9 cellular contexts compared by ENCODE assay signal in genomic region chrX:9785944-9786741, GRCh38. TPM values are rescaled to one million over a fixed set of nuclear protein-coding genes. Genes with fewer than 3 reads are reported as not detected.
DNase-seq lines count a peak whose midpoint lies in the region; ATAC-seq, FAIRE-seq and TF ChIP-seq lines count a peak whose summit lies in the region.
"Had no signal": no experiment of that assay in that cellular context is flagged by ENCODE, and none has a peak within 500 bp of the region (broad histone marks: within the 10 kb centered on the region; RNA-seq: fewer than 3 reads in every experiment).

A gene with protein sequence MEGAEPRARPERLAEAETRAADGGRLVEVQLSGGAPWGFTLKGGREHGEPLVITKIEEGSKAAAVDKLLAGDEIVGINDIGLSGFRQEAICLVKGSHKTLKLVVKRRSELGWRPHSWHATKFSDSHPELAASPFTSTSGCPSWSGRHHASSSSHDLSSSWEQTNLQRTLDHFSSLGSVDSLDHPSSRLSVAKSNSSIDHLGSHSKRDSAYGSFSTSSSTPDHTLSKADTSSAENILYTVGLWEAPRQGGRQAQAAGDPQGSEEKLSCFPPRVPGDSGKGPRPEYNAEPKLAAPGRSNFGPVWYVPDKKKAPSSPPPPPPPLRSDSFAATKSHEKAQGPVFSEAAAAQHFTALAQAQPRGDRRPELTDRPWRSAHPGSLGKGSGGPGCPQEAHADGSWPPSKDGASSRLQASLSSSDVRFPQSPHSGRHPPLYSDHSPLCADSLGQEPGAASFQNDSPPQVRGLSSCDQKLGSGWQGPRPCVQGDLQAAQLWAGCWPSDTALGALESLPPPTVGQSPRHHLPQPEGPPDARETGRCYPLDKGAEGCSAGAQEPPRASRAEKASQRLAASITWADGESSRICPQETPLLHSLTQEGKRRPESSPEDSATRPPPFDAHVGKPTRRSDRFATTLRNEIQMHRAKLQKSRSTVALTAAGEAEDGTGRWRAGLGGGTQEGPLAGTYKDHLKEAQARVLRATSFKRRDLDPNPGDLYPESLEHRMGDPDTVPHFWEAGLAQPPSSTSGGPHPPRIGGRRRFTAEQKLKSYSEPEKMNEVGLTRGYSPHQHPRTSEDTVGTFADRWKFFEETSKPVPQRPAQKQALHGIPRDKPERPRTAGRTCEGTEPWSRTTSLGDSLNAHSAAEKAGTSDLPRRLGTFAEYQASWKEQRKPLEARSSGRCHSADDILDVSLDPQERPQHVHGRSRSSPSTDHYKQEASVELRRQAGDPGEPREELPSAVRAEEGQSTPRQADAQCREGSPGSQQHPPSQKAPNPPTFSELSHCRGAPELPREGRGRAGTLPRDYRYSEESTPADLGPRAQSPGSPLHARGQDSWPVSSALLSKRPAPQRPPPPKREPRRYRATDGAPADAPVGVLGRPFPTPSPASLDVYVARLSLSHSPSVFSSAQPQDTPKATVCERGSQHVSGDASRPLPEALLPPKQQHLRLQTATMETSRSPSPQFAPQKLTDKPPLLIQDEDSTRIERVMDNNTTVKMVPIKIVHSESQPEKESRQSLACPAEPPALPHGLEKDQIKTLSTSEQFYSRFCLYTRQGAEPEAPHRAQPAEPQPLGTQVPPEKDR (N-terminal part only) (plus strand): TSS chrX:9786429. CDS start chrX:9786546, 117 bp downstream.

- H3K27me3 ChIP-seq in CD4-positive, alpha-beta memory T cell (ENCODE audit: insufficient read depth, low read length) = no peaks in the 10 kb centered on the region
- no peaks in the 10 kb centered on the region for H3K27me3 ChIP-seq in endothelial cell of umbilical vein (ENCODE audit: control insufficient read depth in 2 of 2, insufficient read depth in 2 of 2, low read length in 2 of 2)

- TF ChIP-seq POLR2A in endothelial cell of umbilical vein (IDR thresholded peaks at IDR 0.05; ENCODE audit: low read depth, low read length) = no peak

- no peak within 1 kb of the TSS for H3K27ac Mint-ChIP-seq in CD4-positive, alpha-beta memory T cell
- no peak within 1 kb of the TSS for H3K27ac Mint-ChIP-seq in natural killer cell

- peaks cover 10 to 14% of the 10 kb centered on the region in 2 donors for H3K27me3 Mint-ChIP-seq in CD4-positive, alpha-beta memory T cell
- H3K27me3 Mint-ChIP-seq in natural killer cell (ENCODE audit: low read depth in 2 of 2) = peaks cover 12 to 43% of the 10 kb centered on the region in 2 donors

- POLR2A ChIA-PET in CD4-positive, alpha-beta memory T cell (lab: Charles Lee; ENCODE audit: partially characterized antibody) = no interaction called here
- POLR2A ChIA-PET in endothelial cell of umbilical vein (lab: Charles Lee) = interaction anchor here (0.6 kb wide), 1 partner anchor 204 kb away, joined by 4 read pairs; no protein-coding TSS in a partner anchor

- no peak for FAIRE-seq in endothelial cell of umbilical vein (lab: Jason Lieb, UNC)
- FAIRE-seq: endometrium had no signal

- CTCF ChIA-PET in CD4-positive, alpha-beta memory T cell (lab: Charles Lee; ENCODE audit: partially characterized antibody) = no interaction called here
- CTCF ChIA-PET in endothelial cell of umbilical vein (lab: Charles Lee) = interaction anchor here (0.8 to 1.1 kb wide), 2 partner anchors 77 to 96 kb away, joined by 3 read pairs; no protein-coding TSS in a partner anchor

- BruUV-seq in endothelial cell of umbilical vein (replicated peaks; lab: Mats Ljungman, UMichigan) = no TSS peak

- H3K9me1 ChIP-seq in endothelial cell of umbilical vein (replicated peaks; ENCODE audit: control insufficient read depth, extremely low read depth, insufficient read depth, low read length) = no peaks in the 10 kb centered on the region

- peak in 1 of 3 donors; percentile 13 for ATAC-seq in natural killer cell
- no peak for ATAC-seq in HG03175 (IDR thresholded peaks at IDR 0.05; ENCODE audit: unreplicated experiment)

- H3K9ac ChIP-seq in endothelial cell of umbilical vein (replicated peaks; ENCODE audit: extremely low read depth, insufficient read depth, low read length) = peak within 1 kb of the TSS; percentile 78

- H3K4me3 ChIP-seq in CD4-positive, alpha-beta memory T cell (ENCODE audit: low read length in 2 of 2) = no peak within 1 kb of the TSS
- peak within 1 kb of the TSS; percentile 18 to 83 (median 73) for H3K4me3 ChIP-seq in endothelial cell of umbilical vein (replicated peaks in 1 of 3; ENCODE audit: insufficient read depth in 1 of 3, low read depth in 1 of 3, low read length in 3 of 3)

- no peaks in the 10 kb centered on the region for H4K20me1 ChIP-seq in endothelial cell of umbilical vein (replicated peaks; ENCODE audit: control insufficient read depth, extremely low read depth, insufficient read depth, low read length)

- peaks cover 21% of the 10 kb centered on the region for H3K79me2 ChIP-seq in endothelial cell of umbilical vein (ENCODE audit: control insufficient read depth, insufficient read depth, low read length)

- H3K4me1 Mint-ChIP-seq in CD4-positive, alpha-beta memory T cell = peaks cover 0 to 11% (median 0%) of the 10 kb centered on the region in 4 donors
- no peaks in the 10 kb centered on the region for H3K4me1 Mint-ChIP-seq in natural killer cell

- dilution Hi-C loops in endothelial cell of umbilical vein (cut with MboI; ENCODE audit: extremely low pct_ligation_motif_present, low sequenced_read_pairs) = no loop called here

- no peaks in the 10 kb centered on the region for H3K4me1 ChIP-seq in CD4-positive, alpha-beta memory T cell (ENCODE audit: insufficient read depth, low read length)
- peaks cover 9% of the 10 kb centered on the region for H3K4me1 ChIP-seq in endothelial cell of umbilical vein (ENCODE audit: control insufficient read depth, extremely low read depth, insufficient read depth, low read length)

- no peak for DNase-seq in CD4-positive, alpha-beta memory T cell
- DNase-seq in NCI-H510A treated with DMSO at 0.1 percent for 48 hours (lab: John Stamatoyannopoulos, UW) = peak; percentile 15
- no peak for DNase-seq in endothelial cell of umbilical vein (ENCODE audit: low read depth, low spot score)
- no peak for DNase-seq in natural killer cell
- DNase-seq in AG08395 (ENCODE audit: low spot score) = no peak
- no peak for DNase-seq in NCI-H446 (lab: John Stamatoyannopoulos, UW)
- DNase-seq in stimulated activated CD4-positive, alpha-beta T cell treated with anti-CD3 and anti-CD28 coated beads, Interleukin-12 subunit alpha, Interleukin-12 subunit beta, amount 100 ng/mL, for 4 hours = no peak

- intact Hi-C loops in CD4-positive, alpha-beta memory T cell (cut with micrococcal nuclease) = no loop called here
- intact Hi-C loops in endothelial cell of umbilical vein (cut with micrococcal nuclease) = loop anchor here (2.0 to 5.0 kb wide), 3 partner anchors 15 to 86 kb away; no protein-coding TSS in a partner anchor
- intact Hi-C loops in natural killer cell (cut with micrococcal nuclease) = no loop called here

- H3K4me2 ChIP-seq in endothelial cell of umbilical vein (ENCODE audit: insufficient read depth, low read length) = peak within 1 kb of the TSS; percentile 93

- H3K36me3 Mint-ChIP-seq in CD4-positive, alpha-beta memory T cell = no peaks in the 10 kb centered on the region
- no peaks in the 10 kb centered on the region for H3K36me3 Mint-ChIP-seq in natural killer cell

- peak within 1 kb of the TSS; percentile 44 to 68 (median 52) for H3K4me3 Mint-ChIP-seq in CD4-positive, alpha-beta memory T cell
- H3K4me3 Mint-ChIP-seq in natural killer cell = peak within 1 kb of the TSS; percentile 65

- peak within 1 kb of the TSS; percentile 24 for H2AFZ ChIP-seq in endothelial cell of umbilical vein (ENCODE audit: low read depth, low read length)

- TF ChIP-seq CTCF in endothelial cell of umbilical vein (IDR thresholded peaks at IDR 0.05; ENCODE audit: extremely low read depth in 1 of 2, insufficient read depth in 1 of 2, low read depth in 1 of 2, low read length in 2 of 2) (no peak), natural killer cell (IDR thresholded peaks at IDR 0.05) (no peak)

- no peak within 1 kb of the TSS for H3K27ac ChIP-seq in CD4-positive, alpha-beta memory T cell (ENCODE audit: low read depth, low read length)
- H3K27ac ChIP-seq in endothelial cell of umbilical vein (ENCODE audit: insufficient read depth, low read depth, low read length) = peak within 1 kb of the TSS; percentile 35

- H3K9me3 ChIP-seq in CD4-positive, alpha-beta memory T cell (ENCODE audit: control insufficient read depth in 1 of 2, low read length in 2 of 2) = no peaks in the 10 kb centered on the region
- H3K9me3 ChIP-seq in endothelial cell of umbilical vein (replicated peaks; ENCODE audit: control insufficient read depth, insufficient read depth, low read length) = no peaks in the 10 kb centered on the region

- no peaks in the 10 kb centered on the region for H3K36me3 ChIP-seq in CD4-positive, alpha-beta memory T cell (ENCODE audit: insufficient read depth, low read length)
- H3K36me3 ChIP-seq in endothelial cell of umbilical vein (ENCODE audit: control insufficient read depth in 2 of 2, extremely low read depth in 1 of 2, insufficient read depth in 2 of 2, low read length in 2 of 2) = no peaks in the 10 kb centered on the region

- peaks cover 0 to 4% (median 0%) of the 10 kb centered on the region in 8 donors for H3K9me3 Mint-ChIP-seq in CD4-positive, alpha-beta memory T cell
- no peaks in the 10 kb centered on the region for H3K9me3 Mint-ChIP-seq in natural killer cell

TF ChIP-seq in endothelial cell of umbilical vein, 7 proteins besides CTCF, POLR2A, EP300 and RAD21 (continues in another document):
- TF ChIP-seq MYC (IDR thresholded peaks at IDR 0.05; ENCODE audit: low read depth, low read length) = no peak
- TF ChIP-seq JUN (IDR thresholded peaks at IDR 0.05; ENCODE audit: borderline replicate concordance, insufficient read depth, insufficient read length, low read depth) = no peak
- no peak for TF ChIP-seq GATA2 (IDR thresholded peaks at IDR 0.05; ENCODE audit: insufficient read depth, insufficient read length, low read depth, low read length)
- TF ChIP-seq EZH2 (IDR thresholded peaks at IDR 0.05; ENCODE audit: borderline replicate concordance, low read depth, low read length, severe bottlenecking) = no peak
- TF ChIP-seq, protein P1, sequence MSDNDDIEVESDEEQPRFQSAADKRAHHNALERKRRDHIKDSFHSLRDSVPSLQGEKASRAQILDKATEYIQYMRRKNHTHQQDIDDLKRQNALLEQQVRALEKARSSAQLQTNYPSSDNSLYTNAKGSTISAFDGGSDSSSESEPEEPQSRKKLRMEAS (IDR thresholded peaks at IDR 0.05; ENCODE audit: insufficient read depth, insufficient read length) = no peak

RNA-seq across cellular contexts. Expression of the gene that starts here (rescaled TPM):
- total RNA-seq in CD4-positive, alpha-beta memory T cell = not detected
- not detected for polyA plus RNA-seq in CD4-positive, alpha-beta memory T cell
- total RNA-seq in endothelial cell of umbilical vein = 10.4 and 11.8 TPM in 2 replicates
- polyA plus RNA-seq in endothelial cell of umbilical vein = 3.7 and 3.8 TPM in 2 replicates
- 4.0 and 4.2 TPM in 2 replicates for polyA plus RNA-seq in endothelial cell of umbilical vein (2011; cell fraction: cytosol; rRNA removed)
- 8.2 and 9.5 TPM in 2 replicates for polyA plus RNA-seq in endothelial cell of umbilical vein (2011; cell fraction: nucleus; rRNA removed)
- polyA plus RNA-seq in endothelial cell of umbilical vein (2012) = 7.1 and 7.9 TPM in 2 replicates
- 6.6 and 6.9 TPM in 2 replicates for polyA minus RNA-seq in endothelial cell of umbilical vein
- polyA minus RNA-seq in endothelial cell of umbilical vein (2011; cell fraction: cytosol; rRNA and poly(A)+ RNA removed) = not detected
- 9.2 and 10.8 TPM in 2 replicates for polyA minus RNA-seq in endothelial cell of umbilical vein (2011; cell fraction: nucleus; rRNA and poly(A)+ RNA removed)
- total RNA-seq in natural killer cell = not detected

Comparison
In these comparisons a context has a peak if more than half of its experiments do, and no peak if none do; other contexts are left out.
1. RNA of the gene that starts here (total RNA-seq): 10.4 to 11.8 TPM in endothelial cell of umbilical vein; not detected in CD4-positive, alpha-beta memory T cell and not detected in natural killer cell; every median in the first group is over 10 times any median in the second.
2. H3K4me3 ChIP-seq: peak in endothelial cell of umbilical vein (3 of 3); none in CD4-positive, alpha-beta memory T cell (0 of 2).